In genomic region chr2:26724004-26724750, GRCh38 we compare ENCODE assay signal across 2 cellular contexts.
A peak's percentile ranks its signal among the peaks of the same experiment; 100 is the strongest.
TF ChIP-seq lines count a peak whose summit lies in the region.

No MANE protein-coding gene starts in this region.

TF ChIP-seq in IMR-90, 13 proteins besides CTCF, POLR2A, EP300 and RAD21:
- TF ChIP-seq MAZ (IDR thresholded peaks at IDR 0.05; ENCODE audit: borderline replicate concordance, low read depth, low read length), result peak; percentile 42; the same call in 1 of the 2 replicates
- peak; percentile 62 for TF ChIP-seq NFE2L2 (IDR thresholded peaks at IDR 0.05; ENCODE audit: low read depth, low read length)
- TF ChIP-seq USF2 (IDR thresholded peaks at IDR 0.05; ENCODE audit: low read depth, low read length), result peak; percentile 36
- TF ChIP-seq MAFK (IDR thresholded peaks at IDR 0.05; ENCODE audit: low read depth, low read length), result peak; percentile 68
- TF ChIP-seq SMC3 (IDR thresholded peaks at IDR 0.05; ENCODE audit: low read depth, low read length), result no peak

TF ChIP-seq in HepG2, 621 proteins besides CTCF, POLR2A, EP300 and RAD21 (continues in another document):
- TF ChIP-seq ZNF558 (CRISPR knock-in tag; IDR thresholded peaks at IDR 0.05; ENCODE audit: borderline replicate concordance) (no peak), ZNF703 (CRISPR knock-in tag; IDR thresholded peaks at IDR 0.05; ENCODE audit: borderline replicate concordance) (no peak), ZNF263 (CRISPR knock-in tag; IDR thresholded peaks at IDR 0.05) (no peak), PPARG (CRISPR knock-in tag; conservative IDR thresholded peaks at IDR 0.05) (peak; percentile 84), RERE (CRISPR knock-in tag; IDR thresholded peaks at IDR 0.05; ENCODE audit: low read depth) (no peak), ZNF891 (CRISPR knock-in tag; IDR thresholded peaks at IDR 0.05) (no peak), GATAD1 (CRISPR knock-in tag; IDR thresholded peaks at IDR 0.05) (no peak), ZNF224 (CRISPR knock-in tag; IDR thresholded peaks at IDR 0.05) (no peak), GTF3A (CRISPR knock-in tag; conservative IDR thresholded peaks at IDR 0.05) (no peak), PHF21A (CRISPR knock-in tag; IDR thresholded peaks at IDR 0.05) (no peak), ZNF788 (CRISPR knock-in tag; IDR thresholded peaks at IDR 0.05; ENCODE audit: borderline replicate concordance) (no peak), ZNF766 (CRISPR knock-in tag; IDR thresholded peaks at IDR 0.05; ENCODE audit: borderline replicate concordance) (no peak), JDP2 (CRISPR knock-in tag; IDR thresholded peaks at IDR 0.05; ENCODE audit: borderline replicate concordance) (no peak), SP2 (CRISPR knock-in tag; IDR thresholded peaks at IDR 0.05) (no peak), E2F1 (CRISPR knock-in tag; IDR thresholded peaks at IDR 0.05) (no peak), ZNF572 (CRISPR knock-in tag; IDR thresholded peaks at IDR 0.05) (no peak), JUND (CRISPR knock-in tag; IDR thresholded peaks at IDR 0.05) (no peak), ZNF737 (CRISPR knock-in tag; IDR thresholded peaks at IDR 0.05; ENCODE audit: borderline replicate concordance) (no peak), POLR2AphosphoS2 (IDR thresholded peaks at IDR 0.05; ENCODE audit: low read depth, low read length) (no peak), ZBED4 (CRISPR knock-in tag; IDR thresholded peaks at IDR 0.05; ENCODE audit: borderline replicate concordance) (no peak), HHEX (CRISPR knock-in tag; IDR thresholded peaks at IDR 0.05) (no peak), SALL1 (CRISPR knock-in tag; IDR thresholded peaks at IDR 0.05) (no peak), KLF11 (CRISPR knock-in tag; IDR thresholded peaks at IDR 0.05) (no peak), ZSCAN31 (CRISPR knock-in tag; IDR thresholded peaks at IDR 0.05; ENCODE audit: low read depth) (no peak), ZBTB14 (CRISPR knock-in tag; IDR thresholded peaks at IDR 0.05) (no peak), SETDB1 (CRISPR knock-in tag; IDR thresholded peaks at IDR 0.05; ENCODE audit: borderline replicate concordance) (no peak), ZSCAN30 (CRISPR knock-in tag; IDR thresholded peaks at IDR 0.05) (no peak), HMG20B (CRISPR knock-in tag; conservative IDR thresholded peaks at IDR 0.05) (no peak), ZNF121 (CRISPR knock-in tag; IDR thresholded peaks at IDR 0.05) (no peak), FOXP4 (CRISPR knock-in tag; IDR thresholded peaks at IDR 0.05) (no peak), TEAD3 (CRISPR knock-in tag; optimal IDR thresholded peaks at IDR 0.05; ENCODE audit: borderline replicate concordance) (no peak), ZBTB7A (CRISPR knock-in tag; IDR thresholded peaks at IDR 0.05) (no peak), FOSL2 (CRISPR knock-in tag; IDR thresholded peaks at IDR 0.05) (peak; percentile 83), ZBTB20 (CRISPR knock-in tag; IDR thresholded peaks at IDR 0.05; ENCODE audit: borderline replicate concordance, low read depth) (no peak), IKZF5 (CRISPR knock-in tag; IDR thresholded peaks at IDR 0.05) (peak; percentile 11; the same call in 1 of the 2 replicates), HNRNPL (IDR thresholded peaks at IDR 0.05; ENCODE audit: low read depth, low read length) (no peak), NPAS2 (CRISPR knock-in tag; IDR thresholded peaks at IDR 0.05; ENCODE audit: borderline replicate concordance) (no peak), FOXK1 (CRISPR knock-in tag; IDR thresholded peaks at IDR 0.05; ENCODE audit: borderline replicate concordance, low read depth) (no peak), SP140L (CRISPR knock-in tag; IDR thresholded peaks at IDR 0.05; ENCODE audit: borderline replicate concordance) (no peak), NCOR1 (IDR thresholded peaks at IDR 0.05; ENCODE audit: borderline replicate concordance, low read length) (no peak), RBM22 (optimal IDR thresholded peaks at IDR 0.05; ENCODE audit: low read length) (no peak), ZSCAN25 (CRISPR knock-in tag; IDR thresholded peaks at IDR 0.05) (no peak), SIN3A (IDR thresholded peaks at IDR 0.05; ENCODE audit: borderline replicate concordance, low read depth, low read length) (no peak), ZNF446 (CRISPR knock-in tag; IDR thresholded peaks at IDR 0.05) (no peak), MEF2D (CRISPR knock-in tag; IDR thresholded peaks at IDR 0.05) (no peak), HMG20A (CRISPR knock-in tag; IDR thresholded peaks at IDR 0.05; ENCODE audit: borderline replicate concordance) (peak; percentile 55; the same call in 1 of the 2 replicates), ZBTB10 (CRISPR knock-in tag; IDR thresholded peaks at IDR 0.05; ENCODE audit: borderline replicate concordance) (no peak), TARDBP (CRISPR knock-in tag; IDR thresholded peaks at IDR 0.05) (no peak)
